Comparison of ENCODE assay signal across 1 cellular context in genomic region chr1:247415423-247416361, GRCh38.
TF ChIP-seq lines count a peak whose summit lies in the region.

Gene NLRP3, plus strand, starts transcription at chr1:247416173. Its CDS starts 2,628 bp downstream, at chr1:247418801.

TF ChIP-seq in GM12878, 131 proteins besides CTCF, POLR2A, EP300 and RAD21 (continued from another document):
- TF ChIP-seq ZNF592 (IDR thresholded peaks at IDR 0.05) = no peak
- peak; percentile 50 for TF ChIP-seq MTA2 (IDR thresholded peaks at IDR 0.05; ENCODE audit: low read depth)
- TF ChIP-seq CBFB (IDR thresholded peaks at IDR 0.05; ENCODE audit: low read depth) = no peak
- no peak for TF ChIP-seq ZNF274 (IDR thresholded peaks at IDR 0.05; ENCODE audit: insufficient read depth, insufficient read length)
- no peak for TF ChIP-seq SIX5 (IDR thresholded peaks at IDR 0.05; ENCODE audit: low read depth, low read length, severe bottlenecking)
- TF ChIP-seq POLR2AphosphoS5 (IDR thresholded peaks at IDR 0.05; ENCODE audit: low read length) = no peak
- no peak for TF ChIP-seq CBX3 (IDR thresholded peaks at IDR 0.05; ENCODE audit: borderline replicate concordance, low read depth)
- peak; percentile 43; the same call in 1 of the 2 replicates for TF ChIP-seq NR2F1 (conservative IDR thresholded peaks at IDR 0.05)
- TF ChIP-seq CEBPB (IDR thresholded peaks at IDR 0.05; ENCODE audit: borderline replicate concordance in 1 of 2, low read depth in 2 of 2, low read length in 2 of 2) = no peak
- TF ChIP-seq E2F8 (IDR thresholded peaks at IDR 0.05; ENCODE audit: low read depth, partially characterized antibody) = no peak
- no peak for TF ChIP-seq NR2C1 (IDR thresholded peaks at IDR 0.05)
- TF ChIP-seq NBN (IDR thresholded peaks at IDR 0.05) = 0 out of 2 replicates have a peak, but pooled peaks have one; percentile 45
- no peak; the same call in 1 of the 2 replicates for TF ChIP-seq LARP7 (IDR thresholded peaks at IDR 0.05)
- TF ChIP-seq YBX1 (IDR thresholded peaks at IDR 0.05) = no peak
- TF ChIP-seq PML (IDR thresholded peaks at IDR 0.05; ENCODE audit: low read length) = no peak
- TF ChIP-seq BHLHE40 (IDR thresholded peaks at IDR 0.05; ENCODE audit: borderline replicate concordance in 1 of 2, low read depth in 2 of 2, low read length in 1 of 2) = no peak
- TF ChIP-seq MAX (IDR thresholded peaks at IDR 0.05; ENCODE audit: low read depth, low read length) = no peak
- TF ChIP-seq RUNX3 (IDR thresholded peaks at IDR 0.05; ENCODE audit: low read length) = peak; percentile 58
- peak in 1 of 2 experiments; percentile 59; a peak in 1 of 4 replicates for TF ChIP-seq ETV6 (conservative IDR thresholded peaks at IDR 0.05 in 1 of 2, IDR thresholded peaks at IDR 0.05 in 1 of 2; ENCODE audit: borderline replicate concordance in 1 of 2, low read depth in 1 of 2)
- TF ChIP-seq, protein P1, sequence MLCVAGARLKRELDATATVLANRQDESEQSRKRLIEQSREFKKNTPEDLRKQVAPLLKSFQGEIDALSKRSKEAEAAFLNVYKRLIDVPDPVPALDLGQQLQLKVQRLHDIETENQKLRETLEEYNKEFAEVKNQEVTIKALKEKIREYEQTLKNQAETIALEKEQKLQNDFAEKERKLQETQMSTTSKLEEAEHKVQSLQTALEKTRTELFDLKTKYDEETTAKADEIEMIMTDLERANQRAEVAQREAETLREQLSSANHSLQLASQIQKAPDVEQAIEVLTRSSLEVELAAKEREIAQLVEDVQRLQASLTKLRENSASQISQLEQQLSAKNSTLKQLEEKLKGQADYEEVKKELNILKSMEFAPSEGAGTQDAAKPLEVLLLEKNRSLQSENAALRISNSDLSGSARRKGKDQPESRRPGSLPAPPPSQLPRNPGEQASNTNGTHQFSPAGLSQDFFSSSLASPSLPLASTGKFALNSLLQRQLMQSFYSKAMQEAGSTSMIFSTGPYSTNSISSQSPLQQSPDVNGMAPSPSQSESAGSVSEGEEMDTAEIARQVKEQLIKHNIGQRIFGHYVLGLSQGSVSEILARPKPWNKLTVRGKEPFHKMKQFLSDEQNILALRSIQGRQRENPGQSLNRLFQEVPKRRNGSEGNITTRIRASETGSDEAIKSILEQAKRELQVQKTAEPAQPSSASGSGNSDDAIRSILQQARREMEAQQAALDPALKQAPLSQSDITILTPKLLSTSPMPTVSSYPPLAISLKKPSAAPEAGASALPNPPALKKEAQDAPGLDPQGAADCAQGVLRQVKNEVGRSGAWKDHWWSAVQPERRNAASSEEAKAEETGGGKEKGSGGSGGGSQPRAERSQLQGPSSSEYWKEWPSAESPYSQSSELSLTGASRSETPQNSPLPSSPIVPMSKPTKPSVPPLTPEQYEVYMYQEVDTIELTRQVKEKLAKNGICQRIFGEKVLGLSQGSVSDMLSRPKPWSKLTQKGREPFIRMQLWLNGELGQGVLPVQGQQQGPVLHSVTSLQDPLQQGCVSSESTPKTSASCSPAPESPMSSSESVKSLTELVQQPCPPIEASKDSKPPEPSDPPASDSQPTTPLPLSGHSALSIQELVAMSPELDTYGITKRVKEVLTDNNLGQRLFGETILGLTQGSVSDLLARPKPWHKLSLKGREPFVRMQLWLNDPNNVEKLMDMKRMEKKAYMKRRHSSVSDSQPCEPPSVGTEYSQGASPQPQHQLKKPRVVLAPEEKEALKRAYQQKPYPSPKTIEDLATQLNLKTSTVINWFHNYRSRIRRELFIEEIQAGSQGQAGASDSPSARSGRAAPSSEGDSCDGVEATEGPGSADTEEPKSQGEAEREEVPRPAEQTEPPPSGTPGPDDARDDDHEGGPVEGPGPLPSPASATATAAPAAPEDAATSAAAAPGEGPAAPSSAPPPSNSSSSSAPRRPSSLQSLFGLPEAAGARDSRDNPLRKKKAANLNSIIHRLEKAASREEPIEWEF (IDR thresholded peaks at IDR 0.05; ENCODE audit: insufficient replicate concordance, low read depth, low read length) = no peak
- TF ChIP-seq MEF2A (IDR thresholded peaks at IDR 0.05; ENCODE audit: insufficient read depth, low read depth, low read length) = no peak
- no peak for TF ChIP-seq CHD4 (IDR thresholded peaks at IDR 0.05)
- no peak for TF ChIP-seq NR2C2 (IDR thresholded peaks at IDR 0.05; ENCODE audit: borderline replicate concordance, control insufficient read depth, insufficient read length, low read depth)
- TF ChIP-seq, protein P2, sequence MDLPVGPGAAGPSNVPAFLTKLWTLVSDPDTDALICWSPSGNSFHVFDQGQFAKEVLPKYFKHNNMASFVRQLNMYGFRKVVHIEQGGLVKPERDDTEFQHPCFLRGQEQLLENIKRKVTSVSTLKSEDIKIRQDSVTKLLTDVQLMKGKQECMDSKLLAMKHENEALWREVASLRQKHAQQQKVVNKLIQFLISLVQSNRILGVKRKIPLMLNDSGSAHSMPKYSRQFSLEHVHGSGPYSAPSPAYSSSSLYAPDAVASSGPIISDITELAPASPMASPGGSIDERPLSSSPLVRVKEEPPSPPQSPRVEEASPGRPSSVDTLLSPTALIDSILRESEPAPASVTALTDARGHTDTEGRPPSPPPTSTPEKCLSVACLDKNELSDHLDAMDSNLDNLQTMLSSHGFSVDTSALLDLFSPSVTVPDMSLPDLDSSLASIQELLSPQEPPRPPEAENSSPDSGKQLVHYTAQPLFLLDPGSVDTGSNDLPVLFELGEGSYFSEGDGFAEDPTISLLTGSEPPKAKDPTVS (IDR thresholded peaks at IDR 0.05; ENCODE audit: low read depth, low read length) = no peak
- no peak for TF ChIP-seq ZBED1 (IDR thresholded peaks at IDR 0.05; ENCODE audit: borderline replicate concordance)
- no peak for TF ChIP-seq RAD51 (IDR thresholded peaks at IDR 0.05)
- TF ChIP-seq ZNF687 (IDR thresholded peaks at IDR 0.05) = 0 out of 2 replicates have a peak, but pooled peaks have one; percentile 41
- no peak for TF ChIP-seq PAX8 (IDR thresholded peaks at IDR 0.05)
- TF ChIP-seq ATF7 (IDR thresholded peaks at IDR 0.05; ENCODE audit: low read depth) = peak; percentile 25; the same call in 1 of the 2 replicates
- no peak for TF ChIP-seq MYB (IDR thresholded peaks at IDR 0.05; ENCODE audit: borderline replicate concordance, low read depth, low read length)
- TF ChIP-seq TCF7 (IDR thresholded peaks at IDR 0.05; ENCODE audit: borderline replicate concordance) = no peak
- no peak for TF ChIP-seq SUPT20H (IDR thresholded peaks at IDR 0.05; ENCODE audit: borderline replicate concordance, control insufficient read depth, low read depth, low read length)
- TF ChIP-seq, protein P3, sequence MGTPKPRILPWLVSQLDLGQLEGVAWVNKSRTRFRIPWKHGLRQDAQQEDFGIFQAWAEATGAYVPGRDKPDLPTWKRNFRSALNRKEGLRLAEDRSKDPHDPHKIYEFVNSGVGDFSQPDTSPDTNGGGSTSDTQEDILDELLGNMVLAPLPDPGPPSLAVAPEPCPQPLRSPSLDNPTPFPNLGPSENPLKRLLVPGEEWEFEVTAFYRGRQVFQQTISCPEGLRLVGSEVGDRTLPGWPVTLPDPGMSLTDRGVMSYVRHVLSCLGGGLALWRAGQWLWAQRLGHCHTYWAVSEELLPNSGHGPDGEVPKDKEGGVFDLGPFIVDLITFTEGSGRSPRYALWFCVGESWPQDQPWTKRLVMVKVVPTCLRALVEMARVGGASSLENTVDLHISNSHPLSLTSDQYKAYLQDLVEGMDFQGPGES (IDR thresholded peaks at IDR 0.05) = no peak
- no peak for TF ChIP-seq E2F4 (IDR thresholded peaks at IDR 0.05; ENCODE audit: low read depth, low read length)
